In the genomic region with DNA sequence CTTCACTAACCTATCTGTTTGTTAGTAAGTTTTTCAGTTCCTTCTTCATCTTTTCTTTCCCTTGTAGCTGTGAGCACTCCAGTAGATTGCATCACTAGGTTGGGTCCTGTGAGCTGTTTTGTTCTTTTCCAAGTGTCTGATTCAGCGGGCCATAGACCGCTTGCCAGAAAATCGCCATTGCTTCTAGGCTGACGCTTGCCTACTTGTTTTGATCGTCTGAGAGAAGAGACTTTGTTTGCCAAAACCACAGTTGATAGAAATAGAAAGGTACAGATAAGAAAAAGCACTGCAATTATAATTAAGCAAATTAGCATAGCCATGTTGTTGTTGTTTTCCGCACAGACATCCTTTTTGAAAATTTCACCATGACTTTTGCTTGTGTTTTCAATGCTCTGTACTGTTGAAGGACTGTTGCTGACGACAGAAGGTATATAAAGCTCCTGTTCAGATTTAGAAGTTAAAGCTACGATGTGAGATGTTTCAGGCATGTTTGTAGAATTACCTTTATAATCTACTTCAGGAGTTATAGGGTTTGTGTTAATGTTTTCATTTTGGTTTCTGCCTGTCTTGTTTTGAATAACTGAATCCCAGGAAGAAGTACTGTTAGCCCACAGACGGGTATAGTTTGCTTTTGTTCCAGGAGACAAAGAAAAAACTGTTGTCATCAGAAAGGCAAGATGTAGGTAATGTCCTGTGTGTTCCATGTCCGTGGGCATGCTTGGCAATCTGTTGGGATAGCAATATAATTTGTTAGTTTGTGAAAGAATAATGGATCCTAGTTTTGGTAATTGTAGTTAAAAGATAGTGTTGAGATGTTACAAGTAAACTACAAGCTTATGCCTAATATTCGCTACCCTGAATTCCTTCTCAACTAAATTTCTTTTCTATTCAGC, we compare ENCODE assay signal across 8 cellular contexts. TPM values are rescaled to one million over a fixed set of nuclear protein-coding genes. Genes with fewer than 3 reads are reported as not detected.
DNase-seq lines count a peak whose midpoint lies in the region; ATAC-seq and TF ChIP-seq lines count a peak whose summit lies in the region.

No MANE protein-coding gene starts in this region.

- no peaks in the 10 kb centered on the region for H3K27me3 ChIP-seq in gastroesophageal sphincter

- no peak for TF ChIP-seq EP300 in gastroesophageal sphincter (IDR thresholded peaks at IDR 0.05)

- TF ChIP-seq POLR2A in gastroesophageal sphincter (IDR thresholded peaks at IDR 0.05), result no peak

- no peaks in the 10 kb centered on the region for H3K4me1 ChIP-seq in gastroesophageal sphincter

- H3K27ac ChIP-seq in gastroesophageal sphincter (peak overlapping the region in 3 of 4 donors; percentile 46 to 59 (median 49)), skin epidermis (peak overlapping the region in 19 of 21 experiments; percentile 5 to 96 (median 71))

- no peaks in the 10 kb centered on the region for H3K36me3 ChIP-seq in gastroesophageal sphincter

- no peaks in the 10 kb centered on the region for H3K9me3 ChIP-seq in gastroesophageal sphincter

- peak overlapping the region; percentile 18 to 23 for H3K4me3 ChIP-seq in gastroesophageal sphincter
- H3K4me3 ChIP-seq in skin epidermis, result peak overlapping the region in 5 of 7 experiments; percentile 10 to 37 (median 14)

- WGBS in gastroesophageal sphincter (ENCODE audit: low coverage in 1 of 2), 2 donors, result 62 to 64% methylated on average over 11 of the region's 11 CpGs

- ATAC-seq in gastroesophageal sphincter, result peak; percentile 84

- no peak for TF ChIP-seq CTCF in gastroesophageal sphincter (IDR thresholded peaks at IDR 0.05)

- peak; percentile 5 for DNase-seq in NCI-H2196 (lab: John Stamatoyannopoulos, UW; ENCODE audit: unreplicated experiment)
- no peak for DNase-seq in NCI-H2196 treated with DMSO at 0.1 percent for 48 hours (lab: John Stamatoyannopoulos, UW; ENCODE audit: unreplicated experiment)
- DNase-seq in NOMO-1 treated with DMSO at 0.1 percent for 48 hours (lab: John Stamatoyannopoulos, UW; ENCODE audit: unreplicated experiment), result peak; percentile 89
- DNase-seq in activated effector memory CD4-positive, alpha-beta T cell treated with Interleukin-2 at 50 U/mL for 16 hours, result peak; percentile 51
- DNase-seq in kidney glomerular epithelial cell (lab: John Stamatoyannopoulos, UW), result no peak
- no peak for DNase-seq in NCI-H2171 treated with DMSO at 0.1 percent for 48 hours (lab: John Stamatoyannopoulos, UW)

RNA-seq across cellular contexts. Expression of a gene that starts 2.9 kb away (rescaled TPM):
- total RNA-seq in gastroesophageal sphincter, result 10 to 100 TPM in 1 of 4 donors, 1 to 10 TPM in 2, under 1 TPM in 1; 0.31 to 13.6 (median 5.3) TPM

RNA-seq across cellular contexts. Expression of a gene that starts 4.7 kb away (rescaled TPM):
- 10 to 100 TPM in 2 of 4 donors, 1 to 10 TPM in 2; 3.1 to 12.7 (median 8.9) TPM for total RNA-seq in gastroesophageal sphincter

RNA-seq across cellular contexts. Expression of a gene that starts 21.5 kb away (rescaled TPM):
- not detected for total RNA-seq in gastroesophageal sphincter

Comparison
In these comparisons a context has a peak if more than half of its experiments do, and no peak if none do; other contexts are left out.
1. DNase-seq: peak in NCI-H2196 (single experiment), NOMO-1 treated with DMSO at 0.1 percent for 48 hours (single experiment) and activated effector memory CD4-positive, alpha-beta T cell treated with Interleukin-2 at 50 U/mL for 16 hours (single experiment); none in NCI-H2196 treated with DMSO at 0.1 percent for 48 hours (single experiment), kidney glomerular epithelial cell (single experiment) and NCI-H2171 treated with DMSO at 0.1 percent for 48 hours (single experiment).